Comparison of ENCODE assay signal across 20 cellular contexts in the genomic region with DNA sequence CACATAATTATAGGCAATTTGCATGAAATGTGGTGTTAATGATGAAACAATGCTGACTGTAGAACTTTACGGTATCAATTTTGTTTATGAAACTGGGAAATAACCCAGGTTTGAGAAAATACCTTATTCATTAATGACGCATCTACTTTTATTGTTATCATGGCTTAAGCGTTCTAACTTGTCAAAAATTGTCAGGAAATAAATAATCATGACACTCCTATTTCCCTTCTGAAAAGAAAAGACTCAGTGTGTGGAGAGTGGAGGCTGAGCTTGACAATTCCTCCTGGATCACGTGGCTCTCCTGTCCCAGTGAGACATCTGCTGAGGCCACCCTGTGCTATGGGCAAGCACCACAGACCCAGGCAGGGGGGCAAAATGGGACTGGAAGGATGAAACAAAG.
A peak's percentile ranks its signal among the peaks of the same experiment; 100 is the strongest.
DNase-seq lines count a peak whose midpoint lies in the region; ATAC-seq, FAIRE-seq and TF ChIP-seq lines count a peak whose summit lies in the region.
"Had no signal": no experiment of that assay in that cellular context is flagged by ENCODE, and none has a peak within 500 bp of the region (broad histone marks: within the 10 kb centered on the region; RNA-seq: fewer than 3 reads in every experiment).

No MANE protein-coding gene starts in this region.

- H3K36me3 ChIP-seq in GM23338 (ENCODE audit: insufficient read depth) (no peaks in the 10 kb centered on the region), bronchial epithelial cell (ENCODE audit: control insufficient read depth, insufficient read depth, low read length) (no peaks in the 10 kb centered on the region), esophagus muscularis mucosa (no peaks in the 10 kb centered on the region), mesendoderm (ENCODE audit: control insufficient read depth, insufficient read depth, low read length) (no peaks in the 10 kb centered on the region), HAP-1 (replicated peaks) (no peaks in the 10 kb centered on the region)

- H3K4me3 ChIP-seq in GM23338 (no peak overlapping the region), bronchial epithelial cell (ENCODE audit: low read depth, low read length) (no peak overlapping the region), esophagus muscularis mucosa (no peak overlapping the region), mesendoderm (ENCODE audit: low read length) (no peak overlapping the region), HAP-1 (no peak overlapping the region)
- H3K4me3 ChIP-seq: A549 had no signal

- no peaks in the 10 kb centered on the region for H3K79me2 ChIP-seq in GM23338 (replicated peaks; ENCODE audit: insufficient read depth)
- no peaks in the 10 kb centered on the region for H3K79me2 ChIP-seq in mesendoderm (ENCODE audit: control insufficient read depth, insufficient read depth, low read length)

- H3K23ac ChIP-seq in mesendoderm (ENCODE audit: low read length) = no peak overlapping the region

- peak overlapping the region; percentile 78 for H2BK120ac ChIP-seq in mesendoderm (ENCODE audit: low read depth, low read length)

- H3K4ac ChIP-seq in mesendoderm (ENCODE audit: low read depth, low read length) = peak overlapping the region; percentile 91

- H3K27me3 ChIP-seq in GM23338 (ENCODE audit: insufficient read depth) = no peaks in the 10 kb centered on the region
- peaks cover 3% of the 10 kb centered on the region for H3K27me3 ChIP-seq in bronchial epithelial cell (ENCODE audit: control insufficient read depth, insufficient read depth, low read length)
- H3K27me3 ChIP-seq in esophagus muscularis mucosa = no peaks in the 10 kb centered on the region
- no peaks in the 10 kb centered on the region for H3K27me3 ChIP-seq in mesendoderm (ENCODE audit: insufficient read depth, low read length, poor library complexity)
- H3K27me3 ChIP-seq in HAP-1 (ENCODE audit: low read depth) = no peaks in the 10 kb centered on the region

- no peaks in the 10 kb centered on the region for H3K79me1 ChIP-seq in mesendoderm (ENCODE audit: low read length)

- peaks cover 9% of the 10 kb centered on the region; the same call in 1 of the 2 replicates for H3K9me2 ChIP-seq in GM23338 (ENCODE audit: insufficient read depth)

- TF ChIP-seq CTCF in GM23338 (conservative IDR thresholded peaks at IDR 0.05; ENCODE audit: low read depth in 2 of 2) = no peak
- no peak for TF ChIP-seq CTCF in bronchial epithelial cell (IDR thresholded peaks at IDR 0.05; ENCODE audit: insufficient read depth, low read length, severe bottlenecking)
- no peak for TF ChIP-seq CTCF in esophagus muscularis mucosa (IDR thresholded peaks at IDR 0.05)

- no peaks in the 10 kb centered on the region for H3K9me3 ChIP-seq in esophagus muscularis mucosa
- H3K9me3 ChIP-seq in HAP-1 = no peaks in the 10 kb centered on the region
- H3K9me3 ChIP-seq: A549 had no signal

- H3K9ac ChIP-seq in mesendoderm (ENCODE audit: low read length) = no peak overlapping the region

- no peak for TF ChIP-seq EP300 in esophagus muscularis mucosa (IDR thresholded peaks at IDR 0.05)

- no peak overlapping the region for H4K8ac ChIP-seq in mesendoderm (ENCODE audit: low read depth, low read length)

- H3K4me3 Mint-ChIP-seq in GM23338 = no peak overlapping the region
- H3K4me3 Mint-ChIP-seq: CD4-positive, alpha-beta T cell; HFFc6; IgD-negative memory B cell had no signal

- peaks cover 10% of the 10 kb centered on the region; the same call in 2 of the 3 replicates for H3K4me1 Mint-ChIP-seq in GM23338
- H3K4me1 Mint-ChIP-seq: IgD-negative memory B cell had no signal

- no peak for FAIRE-seq in bronchial epithelial cell (lab: Jason Lieb, UNC)
- FAIRE-seq: A549, HTR-8/SVneo had no signal

- H4K5ac ChIP-seq in mesendoderm (ENCODE audit: low read length) = no peak overlapping the region

- H3K36me3 Mint-ChIP-seq in GM23338 (ENCODE audit: low read depth) = peaks cover 3% of the 10 kb centered on the region; the same call in 1 of the 3 replicates
- H3K36me3 Mint-ChIP-seq: IgD-negative memory B cell had no signal

- peak overlapping the region; percentile 78 for H2BK15ac ChIP-seq in mesendoderm (replicated peaks; ENCODE audit: low read depth)

- in situ Hi-C loops in HAP-1 (cut with MboI; ENCODE audit: low sequenced_read_pairs) = no loop called here

- peak overlapping the region; percentile 77 for H2BK5ac ChIP-seq in mesendoderm (ENCODE audit: low read length)

- H3K4me2 ChIP-seq in GM23338 (no peak overlapping the region), mesendoderm (ENCODE audit: low read length) (no peak overlapping the region)
- H3K4me2 ChIP-seq: A549 had no signal

- H3F3A ChIP-seq in GM23338 (replicated peaks; ENCODE audit: low read depth) = no peaks in the 10 kb centered on the region

- H3K56ac ChIP-seq in mesendoderm (ENCODE audit: low read length) = peak overlapping the region; percentile 26

- H3K4me1 ChIP-seq in GM23338 (ENCODE audit: insufficient read depth) (no peaks in the 10 kb centered on the region), esophagus muscularis mucosa (peaks cover 0 to 5% (median 4%) of the 10 kb centered on the region in 4 donors), mesendoderm (ENCODE audit: control insufficient read depth, low read depth, low read length) (peaks cover 5% of the 10 kb centered on the region), HAP-1 (no peaks in the 10 kb centered on the region)

- no peaks in the 10 kb centered on the region; the same call in 2 of the 3 replicates for H3K9me3 Mint-ChIP-seq in GM23338
- H3K9me3 Mint-ChIP-seq: IgD-negative memory B cell had no signal

- H3K27me3 Mint-ChIP-seq in GM23338 (ENCODE audit: insufficient read depth, low read depth, poor library complexity) = no peaks in the 10 kb centered on the region
- H3K27me3 Mint-ChIP-seq: CD4-positive, alpha-beta T cell had no signal

- 88% methylated on average over 4 of the region's 4 CpGs for WGBS in esophagus muscularis mucosa
- no CpG with 5 or more reads among the region's 4 CpGs for whole genome bisulfite sequencing in mesendoderm (ENCODE audit: extremely low coverage, insufficient coverage, low lambda C conversion rate)

- H2AFZ ChIP-seq in GM23338 = peak overlapping the region; percentile 44; the same call in 1 of the 2 replicates

- ATAC-seq in GM23338 (no peak), HG03442 (IDR thresholded peaks at IDR 0.05; ENCODE audit: unreplicated experiment) (no peak)
- ATAC-seq: A549 had no signal

- DNase-seq in GM23338 (ENCODE audit: low spot score) (no peak), bronchial epithelial cell (ENCODE audit: low read depth) (peak; percentile 67), esophagus muscularis mucosa (ENCODE audit: extremely low spot score) (peak; percentile 45), mesendoderm (no peak), HAP-1 (ENCODE audit: low spot score in 2 of 2) (no peak), COLO829 (ENCODE audit: low spot score) (no peak)
- DNase-seq: AML-193; Calu3; CD4-positive, alpha-beta T cell; DMS79 treated with DMSO at 0.1 percent for 48 hours; GF-D8; HCEC 1CT; HFFc6; KBM-7 had no signal

- H3K27ac ChIP-seq in GM23338 (ENCODE audit: low read depth) (no peak overlapping the region), esophagus muscularis mucosa (replicated peaks in 1 of 4) (no peak overlapping the region), mesendoderm (ENCODE audit: low read depth, low read length) (no peak overlapping the region)
- H3K27ac ChIP-seq: 22Rv1, A549, C4-2B had no signal

- no peaks in the 10 kb centered on the region for H4K20me1 ChIP-seq in GM23338 (replicated peaks; ENCODE audit: insufficient read depth)

- no peak overlapping the region for H3K27ac Mint-ChIP-seq in GM23338
- H3K27ac Mint-ChIP-seq: CD4-positive, alpha-beta T cell; HFFc6; IgD-negative memory B cell had no signal

- TF ChIP-seq POLR2A in esophagus muscularis mucosa (IDR thresholded peaks at IDR 0.05; ENCODE audit: low read depth) = no peak

- peak overlapping the region; percentile 90 for H3K18ac ChIP-seq in mesendoderm (ENCODE audit: low read length)

- H2AK5ac ChIP-seq in mesendoderm (ENCODE audit: low read length) = peak overlapping the region; percentile 89

- intact Hi-C loops in esophagus muscularis mucosa (cut with DNase I) = no loop called here

TF ChIP-seq in GM23338, 12 proteins besides CTCF, POLR2A, EP300 and RAD21 (continues in another document):
- TF ChIP-seq ZNF114 (CRISPR knock-in tag; IDR thresholded peaks at IDR 0.05) (no peak), NANOG (IDR thresholded peaks at IDR 0.05; ENCODE audit: borderline replicate concordance) (no peak), ZNF331 (CRISPR knock-in tag; IDR thresholded peaks at IDR 0.05; ENCODE audit: low read depth) (no peak)

Comparison
In these comparisons a context has a peak if more than half of its experiments do, and no peak if none do; other contexts are left out.
1. DNase-seq: peak in bronchial epithelial cell (single experiment) and esophagus muscularis mucosa (single experiment); none in GM23338 (single experiment), mesendoderm (single experiment), HAP-1 (0 of 2) and COLO829 (single experiment).